In the genomic region with DNA sequence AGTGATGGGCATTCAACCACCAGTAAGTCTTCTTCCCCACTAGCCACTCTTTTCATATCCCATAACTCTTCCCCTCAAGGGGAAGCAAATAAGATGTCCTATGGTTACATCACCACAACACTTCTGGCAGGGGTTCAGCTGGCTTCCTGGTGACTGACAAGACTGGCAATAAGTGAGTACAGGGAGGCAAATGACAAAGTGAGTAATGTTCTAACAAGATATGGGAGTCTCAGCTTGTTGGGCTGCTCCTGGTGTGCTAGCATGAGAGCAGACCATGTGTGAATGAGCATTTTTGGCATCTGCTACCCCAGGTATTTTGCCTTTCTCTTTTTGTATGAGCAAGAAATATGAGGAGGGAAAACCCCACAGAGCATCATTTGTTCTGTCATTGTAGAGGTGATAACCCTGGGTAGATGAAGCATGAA, we compare ENCODE assay signal across 9 cellular contexts. TPM values are rescaled to one million over a fixed set of nuclear protein-coding genes. Genes with fewer than 3 reads are reported as not detected.
A peak's percentile ranks its signal among the peaks of the same experiment; 100 is the strongest.
DNase-seq lines count a peak whose midpoint lies in the region; ATAC-seq and TF ChIP-seq lines count a peak whose summit lies in the region.
"Had no signal": no experiment of that assay in that cellular context is flagged by ENCODE, and none has a peak within 500 bp of the region (broad histone marks: within the 10 kb centered on the region; RNA-seq: fewer than 3 reads in every experiment).

No MANE protein-coding gene starts in this region.

- in situ Hi-C loops in astrocyte of the cerebellum (cut with HindIII; ENCODE audit: low sequenced_read_pairs): no loop called here

- no peak for TF ChIP-seq POLR2A in heart left ventricle (IDR thresholded peaks at IDR 0.05)
- TF ChIP-seq POLR2A in esophagus muscularis mucosa (IDR thresholded peaks at IDR 0.05; ENCODE audit: low read depth): no peak

- no peak for TF ChIP-seq EP300 in esophagus muscularis mucosa (IDR thresholded peaks at IDR 0.05)

- peaks cover 0 to 25% (median 0%) of the 10 kb centered on the region in 12 donors for H3K4me1 ChIP-seq in heart left ventricle
- H3K4me1 ChIP-seq in esophagus muscularis mucosa: peaks cover 0 to 11% (median 8%) of the 10 kb centered on the region in 4 donors

- H3K4me3 ChIP-seq in heart left ventricle (no peak overlapping the region), astrocyte of the cerebellum (ENCODE audit: low read depth, low read length) (no peak overlapping the region), esophagus muscularis mucosa (no peak overlapping the region)

- no peak for TF ChIP-seq CTCF in heart left ventricle (IDR thresholded peaks at IDR 0.05)
- TF ChIP-seq CTCF in astrocyte of the cerebellum (IDR thresholded peaks at IDR 0.05; ENCODE audit: low read depth, low read length, missing control alignments): no peak
- TF ChIP-seq CTCF in esophagus muscularis mucosa (IDR thresholded peaks at IDR 0.05): no peak

- intact Hi-C loops in Right ventricle myocardium superior (cut with DNase I): no loop called here
- intact Hi-C loops in heart left ventricle (cut with DNase I): no loop called here
- intact Hi-C loops in esophagus muscularis mucosa (cut with DNase I): no loop called here

- H3K36me3 ChIP-seq in heart left ventricle (no peaks in the 10 kb centered on the region), esophagus muscularis mucosa (no peaks in the 10 kb centered on the region)

- ATAC-seq in Right ventricle myocardium superior (ENCODE audit: poor library complexity) (no peak), heart left ventricle (no peak), HG02678 (IDR thresholded peaks at IDR 0.05; ENCODE audit: unreplicated experiment) (no peak)

- H3K27me3 ChIP-seq in heart left ventricle (peaks cover 0 to 6% (median 0%) of the 10 kb centered on the region in 9 donors), esophagus muscularis mucosa (no peaks in the 10 kb centered on the region)

- H3K27ac ChIP-seq in heart left ventricle (no peak overlapping the region), esophagus muscularis mucosa (replicated peaks in 1 of 4) (no peak overlapping the region)

- peak; percentile 54 for DNase-seq in Right ventricle myocardium superior
- no peak for DNase-seq in heart left ventricle
- peak; percentile 26 for DNase-seq in SIG-M5 (lab: John Stamatoyannopoulos, UW)
- peak; percentile 31 for DNase-seq in astrocyte of the cerebellum (ENCODE audit: low read depth)
- DNase-seq in stimulated activated CD4-positive, alpha-beta T cell treated with anti-CD3 and anti-CD28 coated beads, Interleukin-4, amount 100 ng/mL, for 24 hours: peak; percentile 54
- no peak for DNase-seq in esophagus muscularis mucosa (ENCODE audit: extremely low spot score)
- no peak for DNase-seq in HuH-7 (ENCODE audit: low spot score)
- DNase-seq: naive B cell had no signal

- H3K9me3 ChIP-seq in heart left ventricle: no peaks in the 10 kb centered on the region
- no peaks in the 10 kb centered on the region for H3K9me3 ChIP-seq in esophagus muscularis mucosa

RNA-seq across cellular contexts. Expression of gene TMIGD1, which starts 9.9 kb away (rescaled TPM):
- total RNA-seq in Right ventricle myocardium superior: not detected
- not detected for total RNA-seq in heart left ventricle
- not detected for polyA plus RNA-seq in heart left ventricle
- total RNA-seq in esophagus muscularis mucosa: under 1 TPM in 1 of 4 donors, not detected in 3; 0.29 TPM

RNA-seq across cellular contexts. Expression of gene BLMH, which starts 32.2 kb away (rescaled TPM):
- total RNA-seq in Right ventricle myocardium superior (13.4 TPM), heart left ventricle (10 to 100 TPM; 11.1 to 26.2 (median 15.4) TPM), esophagus muscularis mucosa (10 to 100 TPM; 16.6 to 22.4 (median 20.8) TPM)
- polyA plus RNA-seq in heart left ventricle: 10 to 100 TPM in 1 of 2 donors, 1 to 10 TPM in 1; 5.3 to 22.1 TPM

RNA-seq across cellular contexts. Expression of gene CPD, which starts 54.8 kb away (rescaled TPM):
- total RNA-seq in Right ventricle myocardium superior: 16.1 TPM
- 10 to 100 TPM; 18.9 to 54.2 (median 31.8) TPM for total RNA-seq in heart left ventricle
- 10 to 100 TPM in 1 of 2 donors, 1 to 10 TPM in 1; 3.6 to 36.7 TPM for polyA plus RNA-seq in heart left ventricle
- total RNA-seq in esophagus muscularis mucosa: 100 to 1,000 TPM in 2 of 4 donors, 10 to 100 TPM in 2; 67.0 to 141 (median 95.1) TPM

Comparison
In these comparisons a context has a peak if more than half of its experiments do, and no peak if none do; other contexts are left out.
1. DNase-seq: peak in Right ventricle myocardium superior (single experiment), SIG-M5 (single experiment), astrocyte of the cerebellum (single experiment) and stimulated activated CD4-positive, alpha-beta T cell treated with anti-CD3 and anti-CD28 coated beads, Interleukin-4, amount 100 ng/mL, for 24 hours (single experiment); none in heart left ventricle (0 of 5), esophagus muscularis mucosa (single experiment) and HuH-7 (single experiment).